Comparison of ENCODE assay signal across 1 cellular context in genomic region chr17:15112881-15113617, GRCh38.
TF ChIP-seq lines count a peak whose summit lies in the region.

No MANE protein-coding gene starts in this region.

TF ChIP-seq in SK-N-SH treated with all-trans-retinoic acid at 6 μM for 48 hours, 23 proteins besides CTCF, POLR2A, EP300 and RAD21 (continued from another document):
- TF ChIP-seq TSHZ2 (CRISPR knock-in tag; IDR thresholded peaks at IDR 0.05) (no peak), ISL1 (CRISPR knock-in tag; IDR thresholded peaks at IDR 0.05) (no peak), BACH2 (CRISPR knock-in tag; IDR thresholded peaks at IDR 0.05; ENCODE audit: borderline replicate concordance) (no peak), ARNTL (CRISPR knock-in tag; IDR thresholded peaks at IDR 0.05; ENCODE audit: borderline replicate concordance, low read depth) (no peak), ZNF8 (CRISPR knock-in tag; IDR thresholded peaks at IDR 0.05) (no peak)
TF ChIP-seq in SK-N-SH treated with all-trans-retinoic acid at 6 μM for 48 hours: peak in this region for 0.
